Comparison of ENCODE assay signal across 12 cellular contexts in the genomic region with DNA sequence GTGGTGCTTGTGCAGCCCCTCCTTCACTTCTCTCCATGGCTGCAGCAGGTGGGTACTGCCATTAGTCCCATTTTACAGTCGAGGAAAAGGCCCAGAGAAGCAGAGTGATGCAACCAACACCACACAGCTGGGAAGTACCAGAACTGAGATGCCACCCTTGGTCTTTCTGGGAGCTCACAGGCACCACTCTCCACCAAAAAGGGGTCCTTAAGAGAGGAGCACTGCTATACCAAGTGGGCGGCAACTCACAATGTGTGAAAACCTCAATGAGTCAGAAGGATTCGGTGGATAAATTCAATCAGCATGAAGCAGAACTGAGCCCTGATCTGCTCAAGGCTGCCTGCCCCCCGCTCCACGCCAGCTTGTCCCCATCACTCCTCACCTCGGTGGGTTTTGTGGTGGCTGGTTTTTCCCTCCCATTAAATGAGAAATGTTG.
DNase-seq lines count a peak whose midpoint lies in the region; ATAC-seq and TF ChIP-seq lines count a peak whose summit lies in the region.
"Had no signal": no experiment of that assay in that cellular context is flagged by ENCODE, and none has a peak within 500 bp of the region (broad histone marks: within the 10 kb centered on the region; RNA-seq: fewer than 3 reads in every experiment).

No MANE protein-coding gene starts in this region.

- CTCF ChIA-PET in activated CD8-positive, alpha-beta T cell treated with anti-CD3 and anti-CD28 coated beads for 36 hours (lab: Charles Lee) = interaction anchor here (1.1 to 6.7 kb wide), 2 partner anchors 26 to 214 kb away, joined by 3 to 45 read pairs; no protein-coding TSS in a partner anchor

- no peaks in the 10 kb centered on the region for H3K4me1 ChIP-seq in breast epithelium
- H3K4me1 ChIP-seq in spleen = peaks cover 0 to 31% (median 7%) of the 10 kb centered on the region in 6 donors

- peak; percentile 95 for ATAC-seq in activated CD8-positive, alpha-beta T cell treated with anti-CD3 and anti-CD28 coated beads for 36 hours
- ATAC-seq in HG02884 (IDR thresholded peaks at IDR 0.05; ENCODE audit: unreplicated experiment) = no peak

- H3K4me3 ChIP-seq in GM06990 (replicated peaks; ENCODE audit: low read depth, low read length) (no peak overlapping the region), breast epithelium (no peak overlapping the region), spleen (no peak overlapping the region)
- H3K4me3 ChIP-seq: heart right ventricle had no signal

- WGBS in spleen, 5 donors = 50 to 72% (median 62%) methylated on average over 6 of the region's 6 CpGs

- peak overlapping the region; percentile 63 for H3K27ac Mint-ChIP-seq in activated CD8-positive, alpha-beta T cell treated with anti-CD3 and anti-CD28 coated beads for 36 hours

- DNase-seq in GM06990 (ENCODE audit: extremely low read depth, insufficient read length) (peak; percentile 69), GM19238 (ENCODE audit: insufficient read length, low spot score) (peak; percentile 10), breast epithelium (ENCODE audit: low spot score in 2 of 2) (no peak), spleen (no peak), hepatic stellate cell (ENCODE audit: low spot score) (no peak)
- peak; percentile 91 for DNase-seq in activated CD8-positive, alpha-beta T cell treated with anti-CD3 and anti-CD28 coated beads for 36 hours
- peak; percentile 18 to 48 for DNase-seq in stimulated activated CD4-positive, alpha-beta T cell treated with anti-CD3 and anti-CD28 coated beads, Interleukin-12 subunit alpha, Interleukin-12 subunit beta, amount 100 ng/mL, for 24 hours (ENCODE audit: low read depth in 2 of 2)
- DNase-seq: heart right ventricle, mesendoderm, right cardiac atrium had no signal

- peaks cover 2% of the 10 kb centered on the region for H3K9me3 Mint-ChIP-seq in activated CD8-positive, alpha-beta T cell treated with anti-CD3 and anti-CD28 coated beads for 36 hours

- POLR2A ChIA-PET in activated CD8-positive, alpha-beta T cell treated with anti-CD3 and anti-CD28 coated beads for 36 hours (lab: Charles Lee) = interaction anchor here (1.0 kb wide), 1 partner anchor 9 kb away, joined by 3 read pairs; no protein-coding TSS in a partner anchor

- H3K27me3 Mint-ChIP-seq in activated CD8-positive, alpha-beta T cell treated with anti-CD3 and anti-CD28 coated beads for 36 hours = peaks cover 2% of the 10 kb centered on the region

- no peak overlapping the region for H3K4me3 Mint-ChIP-seq in activated CD8-positive, alpha-beta T cell treated with anti-CD3 and anti-CD28 coated beads for 36 hours

- intact Hi-C loops in activated CD8-positive, alpha-beta T cell treated with anti-CD3 and anti-CD28 coated beads for 36 hours (cut with micrococcal nuclease) = no loop called here
- intact Hi-C loops in breast epithelium (cut with DNase I; ENCODE audit: low total_unique reads) (no loop called here), spleen (cut with DNase I; ENCODE audit: low total_unique reads) (no loop called here)

- no peaks in the 10 kb centered on the region for H3K36me3 ChIP-seq in GM06990 (ENCODE audit: control insufficient read depth, insufficient read depth, low read length)
- no peaks in the 10 kb centered on the region for H3K36me3 ChIP-seq in breast epithelium
- H3K36me3 ChIP-seq in spleen = no peaks in the 10 kb centered on the region
- H3K36me3 ChIP-seq: heart right ventricle had no signal

- no peak for TF ChIP-seq CTCF in GM06990 (IDR thresholded peaks at IDR 0.05; ENCODE audit: insufficient read depth, low read length, poor library complexity, severe bottlenecking)
- no peak for TF ChIP-seq CTCF in activated CD8-positive, alpha-beta T cell treated with anti-CD3 and anti-CD28 coated beads for 36 hours (IDR thresholded peaks at IDR 0.05)
- no peak for TF ChIP-seq CTCF in breast epithelium (IDR thresholded peaks at IDR 0.05)
- no peak for TF ChIP-seq CTCF in spleen (IDR thresholded peaks at IDR 0.05 in 8 of 11, conservative IDR thresholded peaks at IDR 0.05 in 3 of 11)

- H3K36me3 Mint-ChIP-seq in activated CD8-positive, alpha-beta T cell treated with anti-CD3 and anti-CD28 coated beads for 36 hours (ENCODE audit: low read depth) = no peaks in the 10 kb centered on the region

- peaks cover 39% of the 10 kb centered on the region for H3K4me1 Mint-ChIP-seq in activated CD8-positive, alpha-beta T cell treated with anti-CD3 and anti-CD28 coated beads for 36 hours (ENCODE audit: low read depth)

- no peak overlapping the region for H3K27ac ChIP-seq in breast epithelium
- H3K27ac ChIP-seq in spleen = no peak overlapping the region
- H3K27ac ChIP-seq: C4-2B, heart right ventricle had no signal

- no peaks in the 10 kb centered on the region for H3K27me3 ChIP-seq in GM06990 (replicated peaks; ENCODE audit: control insufficient read depth, insufficient read depth, low read length)
- no peaks in the 10 kb centered on the region for H3K27me3 ChIP-seq in breast epithelium
- H3K27me3 ChIP-seq in spleen (replicated peaks in 1 of 7) = no peaks in the 10 kb centered on the region

- TF ChIP-seq POLR2A in breast epithelium (IDR thresholded peaks at IDR 0.05) (no peak), spleen (IDR thresholded peaks at IDR 0.05) (no peak)

- H3K9me3 ChIP-seq in breast epithelium = no peaks in the 10 kb centered on the region
- H3K9me3 ChIP-seq in spleen = peaks cover 0 to 10% (median 0%) of the 10 kb centered on the region in 8 donors
- H3K9me3 ChIP-seq: heart right ventricle had no signal

Comparison
In these comparisons a context has a peak if more than half of its experiments do, and no peak if none do; other contexts are left out.
1. DNase-seq: peak in GM06990 (single experiment), GM19238 (single experiment), activated CD8-positive, alpha-beta T cell treated with anti-CD3 and anti-CD28 coated beads for 36 hours (single experiment) and stimulated activated CD4-positive, alpha-beta T cell treated with anti-CD3 and anti-CD28 coated beads, Interleukin-12 subunit alpha, Interleukin-12 subunit beta, amount 100 ng/mL, for 24 hours (2 of 2); none in breast epithelium (0 of 2), spleen (single experiment) and hepatic stellate cell (single experiment).